Comparison of ENCODE assay signal across 22 cellular contexts in genomic region chr20:63003546-63003945, GRCh38. TPM values are rescaled to one million over a fixed set of nuclear protein-coding genes. Genes with fewer than 3 reads are reported as not detected.
"Had no signal": no experiment of that assay in that cellular context is flagged by ENCODE, and none has a peak within 500 bp of the region (broad histone marks: within the 10 kb centered on the region; RNA-seq: fewer than 3 reads in every experiment).

No MANE protein-coding gene starts in this region.

- H3K27ac ChIP-seq: ascending aorta, breast epithelium, coronary artery, gastrocnemius medialis, heart left ventricle, ovary, psoas muscle, skin epidermis, suprapubic skin, transverse colon, uterus had no signal

- H3K27ac Mint-ChIP-seq: activated B cell treated with CpG ODN at 0.5 μM for 24 hours; activated CD8-positive, alpha-beta T cell treated with anti-CD3 and anti-CD28 coated beads, Interleukin-2, amount 10 ng/mL, durations not matched to agents 7 days and 5 days; activated T-cell treated with anti-CD3 and anti-CD28 coated beads, Interleukin-2, amount 50 U/mL, for 24 hours; nephron progenitor cell; stimulated activated naive CD8-positive, alpha-beta T cell treated with anti-CD3 and anti-CD28 coated beads, Interleukin-15, amount 100 ng/mL, for 72 hours had no signal

- DNase-seq: activated B cell treated with CpG ODN at 0.5 μM for 24 hours; activated CD4-positive, alpha-beta T cell treated with anti-CD3 and anti-CD28 coated beads for 4 hours; activated CD8-positive, alpha-beta T cell treated with anti-CD3 and anti-CD28 coated beads, Interleukin-2, amount 10 ng/mL, durations not matched to agents 7 days and 5 days; activated naive CD4-positive, alpha-beta T cell treated with anti-CD3 and anti-CD28 coated beads, Interleukin-2, amount 50 U/mL, for 16 hours; activated T-cell treated with anti-CD3 and anti-CD28 coated beads, Interleukin-2, amount 50 U/mL, for 24 hours; gastrocnemius medialis; heart left ventricle; left ventricle myocardium superior; nephron progenitor cell; ovary; psoas muscle; stimulated activated naive CD8-positive, alpha-beta T cell treated with anti-CD3 and anti-CD28 coated beads, Interleukin-15, amount 100 ng/mL, for 72 hours; transverse colon; uterus had no signal

- H3K9me3 ChIP-seq: ascending aorta, breast epithelium, gastrocnemius medialis, heart left ventricle, psoas muscle, suprapubic skin, transverse colon, uterus had no signal

- H3K4me3 Mint-ChIP-seq: activated B cell treated with CpG ODN at 0.5 μM for 24 hours; activated CD8-positive, alpha-beta T cell treated with anti-CD3 and anti-CD28 coated beads, Interleukin-2, amount 10 ng/mL, durations not matched to agents 7 days and 5 days; activated T-cell treated with anti-CD3 and anti-CD28 coated beads, Interleukin-2, amount 50 U/mL, for 24 hours; nephron progenitor cell; stimulated activated naive CD8-positive, alpha-beta T cell treated with anti-CD3 and anti-CD28 coated beads, Interleukin-15, amount 100 ng/mL, for 72 hours had no signal

- ATAC-seq: activated CD8-positive, alpha-beta T cell treated with anti-CD3 and anti-CD28 coated beads, Interleukin-2, amount 10 ng/mL, durations not matched to agents 7 days and 5 days; gastrocnemius medialis; heart left ventricle; left ventricle myocardium superior; psoas muscle; right cardiac atrium; stimulated activated naive CD8-positive, alpha-beta T cell treated with anti-CD3 and anti-CD28 coated beads, Interleukin-15, amount 100 ng/mL, for 72 hours had no signal

- H3K27me3 ChIP-seq: ovary had no signal

- H3K9me3 Mint-ChIP-seq: activated B cell treated with CpG ODN at 0.5 μM for 24 hours; activated T-cell treated with anti-CD3 and anti-CD28 coated beads, Interleukin-2, amount 50 U/mL, for 24 hours; stimulated activated naive CD8-positive, alpha-beta T cell treated with anti-CD3 and anti-CD28 coated beads, Interleukin-15, amount 100 ng/mL, for 72 hours had no signal

- H3K4me1 ChIP-seq: ascending aorta, psoas muscle had no signal

- H3K36me3 ChIP-seq: ascending aorta, breast epithelium, gastrocnemius medialis, heart left ventricle, ovary, suprapubic skin, transverse colon, uterus had no signal

- H3K4me3 ChIP-seq: ascending aorta, breast epithelium, coronary artery, gastrocnemius medialis, heart left ventricle, ovary, psoas muscle, skin epidermis, suprapubic skin, transverse colon, uterus had no signal

RNA-seq across cellular contexts. Expression of gene BHLHE23, which starts 3.2 kb away (rescaled TPM):
- total RNA-seq: activated B cell treated with CpG ODN at 0.5 μM for 24 hours; activated CD8-positive, alpha-beta T cell treated with anti-CD3 and anti-CD28 coated beads, Interleukin-2, amount 10 ng/mL, durations not matched to agents 7 days and 5 days; ascending aorta; breast epithelium; gastrocnemius medialis; heart left ventricle; left ventricle myocardium superior; myocyte; ovary; psoas muscle; right cardiac atrium; suprapubic skin; transverse colon; uterus had no signal
- polyA plus RNA-seq: esophagus, heart left ventricle, ovary, psoas muscle, right cardiac atrium had no signal

RNA-seq across cellular contexts. Expression of gene SLC17A9, which starts 51.0 kb away (rescaled TPM):
- total RNA-seq: myocyte had no signal
